Comparison of ENCODE assay signal across 1 cellular context in genomic region chr14:28773176-28773575, GRCh38.
TF ChIP-seq lines count a peak whose summit lies in the region.

No MANE protein-coding gene starts in this region.

TF ChIP-seq in H1, 55 proteins besides CTCF, POLR2A, EP300 and RAD21:
- TF ChIP-seq ATF2 (IDR thresholded peaks at IDR 0.05; ENCODE audit: low read length) (no peak), GABPA (IDR thresholded peaks at IDR 0.05; ENCODE audit: borderline replicate concordance, insufficient read depth, low read length) (no peak), RNF2 (IDR thresholded peaks at IDR 0.05; ENCODE audit: borderline replicate concordance, low read depth, low read length, missing control alignments, poor library complexity, severe bottlenecking) (peak; percentile 77), USF2 (IDR thresholded peaks at IDR 0.05; ENCODE audit: low read length) (no peak), MAFK (IDR thresholded peaks at IDR 0.05; ENCODE audit: low read depth, low read length) (no peak), CBX8 (IDR thresholded peaks at IDR 0.05; ENCODE audit: borderline replicate concordance, low read depth, low read length) (peak; percentile 68; the same call in 1 of the 2 replicates), SAP30 (IDR thresholded peaks at IDR 0.05; ENCODE audit: insufficient read depth, insufficient replicate concordance, low read length) (no peak), TAF7 (optimal IDR thresholded peaks at IDR 0.05; ENCODE audit: borderline replicate concordance, low read depth, low read length) (no peak)
